ENCODE assay signal across 10 cellular contexts in the genomic region with DNA sequence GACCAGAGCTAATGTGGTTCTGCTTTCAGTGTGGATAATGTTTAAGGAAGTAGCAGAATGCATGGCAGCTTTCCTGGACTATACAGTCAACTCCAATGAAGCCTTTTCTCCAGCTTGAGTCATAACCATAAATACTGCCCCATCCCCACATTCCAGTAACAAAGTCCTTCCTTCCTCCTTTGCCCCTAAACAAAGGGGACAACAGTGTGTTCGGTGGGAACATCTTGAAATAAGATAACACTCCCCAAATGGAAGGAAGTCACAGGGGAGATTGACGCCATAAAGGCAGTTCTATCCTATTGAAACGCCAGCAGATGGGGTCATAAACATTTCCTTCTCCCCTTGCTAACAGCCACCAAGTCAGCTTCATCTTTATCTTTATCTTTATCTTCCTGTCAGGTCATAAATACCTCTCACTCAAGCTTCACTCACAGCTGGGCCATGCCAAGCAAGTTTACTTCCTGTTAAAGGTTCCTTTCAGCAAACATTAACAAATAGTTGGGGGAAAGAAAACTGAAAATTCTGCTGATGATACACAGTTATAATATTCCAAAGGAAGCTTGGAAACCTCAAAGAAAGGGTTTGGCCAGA.
DNase-seq lines count a peak whose midpoint lies in the region; ATAC-seq, FAIRE-seq and TF ChIP-seq lines count a peak whose summit lies in the region.
"Had no signal": no experiment of that assay in that cellular context is flagged by ENCODE, and none has a peak within 500 bp of the region (broad histone marks: within the 10 kb centered on the region; RNA-seq: fewer than 3 reads in every experiment).

No MANE protein-coding gene starts in this region.

- H3K27me3 Mint-ChIP-seq in CD8-positive, alpha-beta memory T cell, result no peaks in the 10 kb centered on the region

- no peak for DNase-seq in CD8-positive, alpha-beta memory T cell
- DNase-seq in HTR-8/SVneo (ENCODE audit: insufficient read length, low spot score) (peak; percentile 26), left lung (no peak), NCI-H2171 treated with DMSO at 0.1 percent for 48 hours (lab: John Stamatoyannopoulos, UW) (no peak), NCI-H526 (lab: John Stamatoyannopoulos, UW) (no peak)
- DNase-seq: sigmoid colon had no signal

- peaks cover 0 to 23% (median 2%) of the 10 kb centered on the region in 3 donors for H3K36me3 Mint-ChIP-seq in CD8-positive, alpha-beta memory T cell

- peak; percentile 65 for FAIRE-seq in HTR-8/SVneo (lab: Jason Lieb, UNC)
- FAIRE-seq: frontal cortex had no signal

- H3K4me1 Mint-ChIP-seq in CD8-positive, alpha-beta memory T cell, result peaks cover 64 to 82% (median 79%) of the 10 kb centered on the region in 3 donors

- H3K9me3 Mint-ChIP-seq in CD8-positive, alpha-beta memory T cell, result no peaks in the 10 kb centered on the region

- intact Hi-C loops in left lung (cut with DNase I), result no loop called here

- H3K36me3 ChIP-seq in CD8-positive, alpha-beta memory T cell (ENCODE audit: insufficient read depth, low read length), result no peaks in the 10 kb centered on the region
- H3K36me3 ChIP-seq in left lung, result no peaks in the 10 kb centered on the region
- H3K36me3 ChIP-seq: sigmoid colon had no signal

- CTCF ChIA-PET in CD8-positive, alpha-beta memory T cell (lab: Charles Lee), result interaction anchor here (0.6 to 1.8 kb wide), 4 partner anchors 13 to 374 kb away, joined by 3 to 8 read pairs (median 4); no protein-coding TSS in a partner anchor

- no peak overlapping the region for H3K4me3 Mint-ChIP-seq in CD8-positive, alpha-beta memory T cell

- ATAC-seq in left lung (peak; percentile 30), GM21528 (IDR thresholded peaks at IDR 0.05; ENCODE audit: low FRiP score, unreplicated experiment) (no peak), GM19455 (IDR thresholded peaks at IDR 0.05; ENCODE audit: unreplicated experiment) (no peak)

- peak overlapping the region; percentile 7 for H3K27ac ChIP-seq in CD8-positive, alpha-beta memory T cell (ENCODE audit: low read depth, low read length)
- H3K27ac ChIP-seq in VCaP, result peak overlapping the region; percentile 45
- peak overlapping the region in 1 of 2 donors; percentile 20 for H3K27ac ChIP-seq in left lung
- H3K27ac ChIP-seq: sigmoid colon had no signal

- no peaks in the 10 kb centered on the region for H3K27me3 ChIP-seq in CD8-positive, alpha-beta memory T cell (ENCODE audit: insufficient read depth, low read length, poor library complexity, severe bottlenecking)
- H3K27me3 ChIP-seq in left lung, result peaks cover 0 to 7% of the 10 kb centered on the region in 2 donors

- TF ChIP-seq CTCF in VCaP (conservative IDR thresholded peaks at IDR 0.05) (no peak), left lung (IDR thresholded peaks at IDR 0.05) (no peak)

- peak overlapping the region; percentile 11 to 90 (median 25) for H3K27ac Mint-ChIP-seq in CD8-positive, alpha-beta memory T cell

- no peak overlapping the region for H3K4me3 ChIP-seq in CD8-positive, alpha-beta memory T cell (ENCODE audit: low read length)
- H3K4me3 ChIP-seq in left lung, result no peak overlapping the region
- H3K4me3 ChIP-seq: sigmoid colon had no signal

- POLR2A ChIA-PET in CD8-positive, alpha-beta memory T cell (lab: Charles Lee), result no interaction called here

- H3K9me3 ChIP-seq in CD8-positive, alpha-beta memory T cell (ENCODE audit: low read length), result no peaks in the 10 kb centered on the region
- H3K9me3 ChIP-seq in left lung, result no peaks in the 10 kb centered on the region
- H3K9me3 ChIP-seq: sigmoid colon had no signal

- H3K4me1 ChIP-seq in CD8-positive, alpha-beta memory T cell (ENCODE audit: insufficient read depth, low read length), result peaks cover 46% of the 10 kb centered on the region
- H3K4me1 ChIP-seq in left lung, result peaks cover 12 to 22% of the 10 kb centered on the region in 2 donors
